ENCODE assay signal across 11 cellular contexts in the genomic region with DNA sequence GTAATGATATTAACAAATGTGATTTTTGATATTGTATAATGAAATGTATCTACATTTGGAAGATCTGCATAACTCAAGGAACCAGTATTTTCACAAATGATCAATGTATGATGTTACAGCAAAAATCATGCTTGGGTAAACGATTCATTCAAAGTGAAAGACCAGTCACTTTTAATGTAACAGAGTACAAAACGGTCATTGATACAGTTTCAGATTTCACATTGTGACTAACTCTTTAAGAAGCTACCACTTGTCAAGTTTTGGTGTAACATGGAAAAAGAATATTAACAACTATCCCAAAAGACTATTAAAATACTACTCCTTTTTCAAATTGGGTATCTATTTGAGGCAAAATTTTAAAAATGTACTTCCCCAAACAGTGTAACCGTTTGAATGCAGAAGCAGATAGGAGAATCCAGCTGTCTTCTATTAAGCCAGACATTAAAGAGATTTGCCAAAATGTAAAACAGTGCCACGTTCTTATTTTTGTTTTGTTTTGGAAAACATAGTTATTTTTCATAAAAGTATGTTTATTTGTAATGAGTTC. TPM values are rescaled to one million over a fixed set of nuclear protein-coding genes. Genes with fewer than 3 reads are reported as not detected.
DNase-seq lines count a peak whose midpoint lies in the region; ATAC-seq, FAIRE-seq and TF ChIP-seq lines count a peak whose summit lies in the region.
"Had no signal": no experiment of that assay in that cellular context is flagged by ENCODE, and none has a peak within 500 bp of the region (broad histone marks: within the 10 kb centered on the region; RNA-seq: fewer than 3 reads in every experiment).

No MANE protein-coding gene starts in this region.

- in situ Hi-C loops in HepG2 (cut with HindIII; ENCODE audit: extremely low pct_ligation_motif_present, low pct_unique_long_range_greater_than_20kb) = no loop called here

- peaks cover 41% of the 10 kb centered on the region for H3K4me1 ChIP-seq in HepG2 (ENCODE audit: insufficient read depth, low read length)
- peaks cover 0 to 23% (median 11%) of the 10 kb centered on the region in 4 donors for H3K4me1 ChIP-seq in right lobe of liver
- H3K4me1 ChIP-seq in PC-9 (replicated peaks; ENCODE audit: insufficient read depth) = peaks cover 57% of the 10 kb centered on the region
- peaks cover 34 to 90% (median 80%) of the 10 kb centered on the region in 4 donors for H3K4me1 ChIP-seq in esophagus muscularis mucosa
- H3K4me1 ChIP-seq in trophoblast cell (ENCODE audit: control insufficient read depth in 1 of 2, insufficient read depth in 2 of 2, low read length in 2 of 2) = peaks cover 6 to 13% of the 10 kb centered on the region in 2 experiments

- no peak overlapping the region for H3K18ac ChIP-seq in trophoblast cell (ENCODE audit: low read length)

- no peaks in the 10 kb centered on the region for H4K20me1 ChIP-seq in HepG2 (ENCODE audit: insufficient read depth, low read length)
- no peaks in the 10 kb centered on the region for H4K20me1 ChIP-seq in PC-9 (ENCODE audit: insufficient read depth)

- H4K8ac ChIP-seq in trophoblast cell (ENCODE audit: low read depth, low read length) = no peak overlapping the region

- no peak for TF ChIP-seq RAD21 in HepG2 (CRISPR knock-in tag; IDR thresholded peaks at IDR 0.05)

- no peak overlapping the region for H3K4ac ChIP-seq in trophoblast cell (ENCODE audit: low read depth, low read length)

- H2BK5ac ChIP-seq in trophoblast cell (ENCODE audit: low read depth, low read length, poor library complexity) = no peak overlapping the region

- peaks cover 4% of the 10 kb centered on the region for H3K79me1 ChIP-seq in trophoblast cell (ENCODE audit: low read length)

- H2BK120ac ChIP-seq in trophoblast cell (ENCODE audit: insufficient read depth, low read length, poor library complexity) = no peak overlapping the region

- H4K12ac ChIP-seq in trophoblast cell (ENCODE audit: low read depth, low read length) = no peak overlapping the region

- H2AK5ac ChIP-seq in trophoblast cell (ENCODE audit: low read length) = no peak overlapping the region

- WGBS in HepG2 (ENCODE audit: low lambda C conversion rate) = 73% methylated on average over 4 of the region's 4 CpGs
- WGBS in right lobe of liver (ENCODE audit: insufficient coverage, low coverage, low lambda C conversion rate, missing lambda C conversion rate) = 23% methylated on average over 4 of the region's 4 CpGs
- WGBS in esophagus muscularis mucosa = 26% methylated on average over 4 of the region's 4 CpGs
- WGBS in trophoblast cell (ENCODE audit: extremely low coverage, insufficient coverage, insufficient read length) = no CpG with 5 or more reads among the region's 4 CpGs

- H4K91ac ChIP-seq in trophoblast cell (ENCODE audit: low read depth, low read length) = no peak overlapping the region

- no peak overlapping the region for H2BK12ac ChIP-seq in trophoblast cell (ENCODE audit: low read length)

- no peak overlapping the region for H2AFZ ChIP-seq in HepG2 (ENCODE audit: low read length)
- H2AFZ ChIP-seq in PC-9 = no peak overlapping the region
- H2AFZ ChIP-seq in trophoblast cell (ENCODE audit: insufficient read depth, low read length, poor library complexity) = no peak overlapping the region

- peaks cover 62% of the 10 kb centered on the region for H3K79me2 ChIP-seq in HepG2 (ENCODE audit: insufficient read depth, low read length)
- H3K79me2 ChIP-seq in PC-9 (ENCODE audit: low read depth) = peaks cover 96% of the 10 kb centered on the region
- peaks cover 7% of the 10 kb centered on the region for H3K79me2 ChIP-seq in trophoblast cell (ENCODE audit: control insufficient read depth, insufficient read depth, low read length, poor library complexity)

- H3K27me3 ChIP-seq in HepG2 (ENCODE audit: control insufficient read depth in 1 of 2, insufficient read depth in 2 of 2, low read length in 2 of 2) (no peaks in the 10 kb centered on the region; a peak in 1 of 5 replicates), right lobe of liver (no peaks in the 10 kb centered on the region), PC-9 (ENCODE audit: insufficient read depth, low read depth) (no peaks in the 10 kb centered on the region), esophagus muscularis mucosa (no peaks in the 10 kb centered on the region), trophoblast cell (ENCODE audit: insufficient read depth, low read length) (no peaks in the 10 kb centered on the region)

- intact Hi-C loops in HepG2 (cut with micrococcal nuclease; ENCODE audit: unreplicated experiment) = loop anchor here (2.0 to 10.0 kb wide), 2 partner anchors 17 to 77 kb away; no protein-coding TSS in a partner anchor
- intact Hi-C loops in right lobe of liver (cut with DNase I) = no loop called here
- intact Hi-C loops in PC-9 (cut with micrococcal nuclease; ENCODE audit: unreplicated experiment) = loop anchor here (2.0 kb wide), 1 partner anchor 81 kb away; no protein-coding TSS in a partner anchor
- intact Hi-C loops in esophagus muscularis mucosa (cut with DNase I) = loop anchor here (5.0 kb wide), 1 partner anchor 80 kb away; no protein-coding TSS in a partner anchor

- no peak overlapping the region for H3K27ac ChIP-seq in HepG2 (ENCODE audit: extremely low read length, insufficient read depth, low read length)
- no peak overlapping the region for H3K27ac ChIP-seq in right lobe of liver
- peak overlapping the region; percentile 98 for H3K27ac ChIP-seq in PC-9
- H3K27ac ChIP-seq in esophagus muscularis mucosa (replicated peaks in 1 of 4) = peak overlapping the region in 3 of 4 donors; percentile 66 to 76 (median 73)
- H3K27ac ChIP-seq in trophoblast cell (ENCODE audit: low read depth, low read length) = no peak overlapping the region

- TF ChIP-seq EP300 in HepG2 (IDR thresholded peaks at IDR 0.05; ENCODE audit: low read depth in 2 of 2, low read length in 2 of 2) = no peak
- TF ChIP-seq EP300 in HepG2 (CRISPR knock-in tag; IDR thresholded peaks at IDR 0.05; ENCODE audit: borderline replicate concordance) = no peak
- no peak for TF ChIP-seq EP300 in esophagus muscularis mucosa (IDR thresholded peaks at IDR 0.05)

- CTCF ChIA-PET in HepG2 (lab: Yijun Ruan, JAX; ENCODE audit: low intra/inter-chr PET ratio, low total read pairs) (no interaction called here), PC-9 (lab: Charles Lee) (interaction anchor here (0.6 to 1.4 kb wide), 2 partner anchors 81 to 102 kb away, joined by 3 to 6 read pairs; no protein-coding TSS in a partner anchor)

- TF ChIP-seq CTCF in HepG2 (CRISPR knock-in tag; IDR thresholded peaks at IDR 0.05) (no peak), right lobe of liver (IDR thresholded peaks at IDR 0.05) (no peak), PC-9 (conservative IDR thresholded peaks at IDR 0.05) (no peak), esophagus muscularis mucosa (IDR thresholded peaks at IDR 0.05) (no peak), omental fat pad (IDR thresholded peaks at IDR 0.05) (no peak)

- H3K36me3 ChIP-seq in HepG2 (replicated peaks in 1 of 2; ENCODE audit: control insufficient read depth in 1 of 2, insufficient read depth in 2 of 2, low read length in 2 of 2) (no peaks in the 10 kb centered on the region), right lobe of liver (no peaks in the 10 kb centered on the region), PC-9 (ENCODE audit: low read depth) (no peaks in the 10 kb centered on the region), esophagus muscularis mucosa (no peaks in the 10 kb centered on the region), trophoblast cell (ENCODE audit: control insufficient read depth in 1 of 2, insufficient read depth in 2 of 2, low read length in 2 of 2) (no peaks in the 10 kb centered on the region)

- no peak overlapping the region for H3K14ac ChIP-seq in trophoblast cell (ENCODE audit: low read length)

- no peak overlapping the region for H3K23ac ChIP-seq in trophoblast cell (ENCODE audit: low read length)

- TF ChIP-seq POLR2A in HepG2 (IDR thresholded peaks at IDR 0.05; ENCODE audit: insufficient read depth in 1 of 2, low read depth in 2 of 2, low read length in 2 of 2) (no peak), right lobe of liver (IDR thresholded peaks at IDR 0.05) (no peak), esophagus muscularis mucosa (IDR thresholded peaks at IDR 0.05; ENCODE audit: low read depth) (no peak)

- POLR2A ChIA-PET in HepG2 (lab: Yijun Ruan, JAX) = interaction anchor here (1.4 to 2.6 kb wide), 2 partner anchors 28 to 32 kb away, joined by 3 to 9 read pairs; a partner anchor contains a TSS
- POLR2A ChIA-PET in PC-9 (lab: Charles Lee; ENCODE audit: unreplicated experiment) = interaction anchor here (0.6 to 0.7 kb wide), 6 partner anchors 18 to 677 kb away, joined by 3 to 8 read pairs (median 4); a partner anchor contains a TSS

- no peak for FAIRE-seq in HepG2 (lab: Jason Lieb, UNC)

- no TSS peak for BruUV-seq in HepG2 (replicated peaks; lab: Mats Ljungman, UMichigan)
- BruUV-seq in PC-9 (replicated peaks; lab: Mats Ljungman, UMichigan) = no TSS peak

- no peak overlapping the region for H3K4me3 ChIP-seq in HepG2 (replicated peaks in 1 of 3; ENCODE audit: insufficient read depth in 1 of 3, low read depth in 2 of 3, low read length in 3 of 3)
- H3K4me3 ChIP-seq in right lobe of liver = no peak overlapping the region
- no peak overlapping the region for H3K4me3 ChIP-seq in PC-9
- H3K4me3 ChIP-seq in esophagus muscularis mucosa = no peak overlapping the region
- no peak overlapping the region for H3K4me3 ChIP-seq in trophoblast cell (ENCODE audit: low read depth, low read length)
- H3K4me3 ChIP-seq: lung had no signal

- H3K9me2 ChIP-seq in PC-9 (ENCODE audit: insufficient read depth) = no peaks in the 10 kb centered on the region

- H3F3A ChIP-seq in PC-9 (ENCODE audit: insufficient read depth, low read depth) = peaks cover 31% of the 10 kb centered on the region

- H3K9me3 ChIP-seq in HepG2 (ENCODE audit: low read length) (no peaks in the 10 kb centered on the region), right lobe of liver (no peaks in the 10 kb centered on the region), PC-9 (ENCODE audit: insufficient read depth, low read depth) (peaks cover 7% of the 10 kb centered on the region; the same call in 1 of the 2 replicates), esophagus muscularis mucosa (no peaks in the 10 kb centered on the region), trophoblast cell (ENCODE audit: insufficient read depth, low read depth, low read length) (no peaks in the 10 kb centered on the region)

- peak; percentile 27 for DNase-seq in HepG2 (ENCODE audit: low spot score)
- DNase-seq in right lobe of liver = no peak
- peak in 1 of 2 experiments; percentile 68 for DNase-seq in PC-9
- DNase-seq in esophagus muscularis mucosa (ENCODE audit: extremely low spot score) = no peak
- DNase-seq in DMS 273 treated with DMSO at 0.1 percent for 48 hours (lab: John Stamatoyannopoulos, UW) = no peak
- DNase-seq in trophoblast cell = no peak
- DNase-seq in omental fat pad (ENCODE audit: low spot score) = no peak
- DNase-seq: activated gamma-delta T cell; stimulated activated naive CD8-positive, alpha-beta T cell treated with anti-CD3 and anti-CD28 coated beads, Interleukin-15, amount 100 ng/mL, for 72 hours had no signal

- H3K4me2 ChIP-seq in HepG2 (ENCODE audit: low read depth, low read length) (no peak overlapping the region), PC-9 (peak overlapping the region; percentile 30), trophoblast cell (ENCODE audit: low read length) (no peak overlapping the region)

- ATAC-seq in HepG2 = no peak
- no peak for ATAC-seq in right lobe of liver
- ATAC-seq in omental fat pad (ENCODE audit: low FRiP score) = no peak
- no peak for ATAC-seq in GM21526 (IDR thresholded peaks at IDR 0.05; ENCODE audit: low FRiP score, unreplicated experiment)
- ATAC-seq: stimulated activated naive CD8-positive, alpha-beta T cell treated with anti-CD3 and anti-CD28 coated beads, Interleukin-15, amount 100 ng/mL, for 72 hours had no signal

- H3K9ac ChIP-seq in HepG2 (ENCODE audit: insufficient read depth, low read depth, low read length) (no peak overlapping the region), trophoblast cell (ENCODE audit: low read length) (no peak overlapping the region)

RNA-seq across cellular contexts. Expression of a gene that starts 31.7 kb away (rescaled TPM):
- total RNA-seq in HepG2 (2016; rRNA removed; fragmentation: Illumina TruSeq; extraction: Trizol) = 27.1 and 30.8 TPM in 2 replicates
- 7.8 TPM in 2 replicates for total RNA-seq in HepG2 (2016; cell fraction: cytosol; rRNA removed; fragmentation: Illumina TruSeq; extraction: Trizol; ENCODE audit: low read depth)
- total RNA-seq in HepG2 (2016; cell fraction: insoluble cytoplasmic fraction; rRNA removed; fragmentation: Illumina TruSeq; extraction: Trizol) = 23.2 and 26.6 TPM in 2 replicates
- total RNA-seq in HepG2 (2016; cell fraction: membrane; rRNA removed; fragmentation: Illumina TruSeq; extraction: Trizol) = 5.6 and 6.2 TPM in 2 replicates
- total RNA-seq in HepG2 (2016; cell fraction: nucleus; rRNA removed; fragmentation: Illumina TruSeq; extraction: Trizol) = 42.6 and 50.0 TPM in 2 replicates
- polyA plus RNA-seq in HepG2 (2011; rRNA removed) = 6.7 and 8.9 TPM in 2 replicates
- polyA plus RNA-seq in HepG2 (2011; cell fraction: cytosol; rRNA removed) = 3.2 and 4.7 TPM in 2 replicates
- 21.9 and 22.5 TPM in 2 replicates for polyA plus RNA-seq in HepG2 (2011; cell fraction: nucleus; rRNA removed)
- polyA plus RNA-seq in HepG2 (2012) = 9.2 and 10.1 TPM in 2 replicates
- 0.60 and 0.94 TPM in 2 replicates for polyA plus RNA-seq in HepG2 (2016; cell fraction: cytosol; fragmentation: Illumina TruSeq; extraction: Trizol; ENCODE audit: low read depth)
- polyA plus RNA-seq in HepG2 (2016; cell fraction: insoluble cytoplasmic fraction; fragmentation: Illumina TruSeq; extraction: Trizol; ENCODE audit: low read depth) = 9.5 and 10.5 TPM in 2 replicates
- 1.3 and 1.5 TPM in 2 replicates for polyA plus RNA-seq in HepG2 (2016; cell fraction: membrane; fragmentation: Illumina TruSeq; extraction: Trizol; ENCODE audit: low read depth)
- polyA plus RNA-seq in HepG2 (2016; cell fraction: nucleus; fragmentation: Illumina TruSeq; extraction: Trizol; ENCODE audit: insufficient read depth, low read depth) = 18.4 and 20.2 TPM in 2 replicates
- 33.6 and 122 TPM in 2 replicates for polyA minus RNA-seq in HepG2 (2011; rRNA and poly(A)+ RNA removed; ENCODE audit: low replicate concordance)
- polyA minus RNA-seq in HepG2 (2011; cell fraction: cytosol; rRNA and poly(A)+ RNA removed) = 15.6 and 26.8 TPM in 2 replicates
- 96.2 and 112 TPM in 2 replicates for polyA minus RNA-seq in HepG2 (2011; cell fraction: nucleus; rRNA and poly(A)+ RNA removed)
- 10 to 100 TPM; 50.1 to 73.1 (median 63.9) TPM for total RNA-seq in right lobe of liver
- total RNA-seq in PC-9 (2021) = 78.3 and 82.5 TPM in 2 replicates
- total RNA-seq in esophagus muscularis mucosa = 100 to 1,000 TPM; 232 to 323 (median 284) TPM
- 24.8 and 27.3 TPM in 2 replicates for polyA plus RNA-seq in trophoblast cell (2013)
- 100 to 1,000 TPM; 162 to 301 (median 216) TPM for total RNA-seq in omental fat pad

Comparison
In these comparisons a context has a peak if more than half of its experiments do, and no peak if none do; other contexts are left out.
1. intact Hi-C loops: an anchor here in HepG2 (2.0 to 10.0 kb wide), PC-9 (2.0 kb wide) and esophagus muscularis mucosa (5.0 kb wide); none called in right lobe of liver.
2. H3K27ac ChIP-seq: peak in PC-9 (single experiment) and esophagus muscularis mucosa (3 of 4); none in HepG2 (single experiment), right lobe of liver (0 of 3) and trophoblast cell (single experiment).